ENCODE assay signal across 8 cellular contexts in the genomic region with DNA sequence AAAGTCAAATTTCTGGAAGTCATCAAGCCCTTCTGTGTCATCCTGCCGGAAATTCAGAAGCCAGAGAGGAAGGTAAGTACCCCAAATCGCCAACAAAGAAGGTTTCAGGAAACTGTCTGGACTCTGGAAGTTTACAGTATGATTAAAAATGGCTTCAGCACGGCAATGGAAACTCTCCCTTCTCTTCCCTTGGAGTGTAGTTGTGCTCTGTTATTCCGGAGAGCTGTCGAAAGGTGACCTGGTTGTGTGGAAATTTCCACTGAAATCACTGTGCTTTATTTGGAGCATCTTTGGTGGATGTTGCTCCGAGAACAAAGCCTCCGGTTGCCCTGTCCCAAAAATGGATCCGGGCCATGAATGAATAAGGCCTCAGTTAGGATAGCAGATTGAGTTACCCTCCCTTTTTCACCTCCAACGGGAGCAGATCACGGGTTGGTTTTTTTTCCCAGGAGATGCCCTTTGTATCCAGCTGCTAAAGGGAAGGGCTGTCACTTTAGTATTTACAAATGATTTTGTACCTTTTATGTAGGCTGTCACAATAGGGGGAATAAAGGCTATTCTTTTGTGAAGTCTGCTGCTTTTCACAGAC. TPM values are rescaled to one million over a fixed set of nuclear protein-coding genes. Genes with fewer than 3 reads are reported as not detected.
A peak's percentile ranks its signal among the peaks of the same experiment; 100 is the strongest.
DNase-seq lines count a peak whose midpoint lies in the region; ATAC-seq and TF ChIP-seq lines count a peak whose summit lies in the region.

No MANE protein-coding gene starts in this region.

- peak overlapping the region; percentile 93 for H3K27ac Mint-ChIP-seq in osteocyte (ENCODE audit: unreplicated experiment)

- no peak for ATAC-seq in HG03045 (IDR thresholded peaks at IDR 0.05; ENCODE audit: unreplicated experiment)

- peaks cover 44% of the 10 kb centered on the region for H3K36me3 ChIP-seq in SJCRH30
- H3K36me3 ChIP-seq in esophagus squamous epithelium, result peaks cover 0 to 39% (median 11%) of the 10 kb centered on the region in 3 donors

- TF ChIP-seq CTCF in esophagus squamous epithelium (IDR thresholded peaks at IDR 0.05) (no peak), osteocyte (IDR thresholded peaks at IDR 0.05) (no peak)

- H3K36me3 Mint-ChIP-seq in osteocyte (ENCODE audit: unreplicated experiment), result peaks cover 29% of the 10 kb centered on the region

- peak overlapping the region; percentile 93 for H3K4me3 ChIP-seq in SJCRH30
- H3K4me3 ChIP-seq in esophagus squamous epithelium, result peak overlapping the region; percentile 93 to 98 (median 96)

- H3K9me3 Mint-ChIP-seq in osteocyte (ENCODE audit: unreplicated experiment), result no peaks in the 10 kb centered on the region

- WGBS in esophagus squamous epithelium, 2 donors, result 1 to 5% methylated on average over 9 to 10 of the region's 10 CpGs

- TF ChIP-seq POLR2A in esophagus squamous epithelium (IDR thresholded peaks at IDR 0.05), result no peak

- H3K4me3 Mint-ChIP-seq in osteocyte (ENCODE audit: unreplicated experiment), result peak overlapping the region; percentile 94

- H3K4me1 Mint-ChIP-seq in osteocyte (ENCODE audit: unreplicated experiment), result peaks cover 42% of the 10 kb centered on the region

- H3K9me3 ChIP-seq in SJCRH30 (replicated peaks) (no peaks in the 10 kb centered on the region), esophagus squamous epithelium (no peaks in the 10 kb centered on the region)

- peak overlapping the region; percentile 75 for H3K27ac ChIP-seq in SJCRH30
- H3K27ac ChIP-seq in esophagus squamous epithelium, result peak overlapping the region; percentile 94 to 98 (median 98)

- H3K4me1 ChIP-seq in SJCRH30, result peaks cover 5% of the 10 kb centered on the region; the same call in 1 of the 2 replicates
- peaks cover 25 to 42% (median 27%) of the 10 kb centered on the region in 3 donors for H3K4me1 ChIP-seq in esophagus squamous epithelium

- DNase-seq in DMS53 (lab: John Stamatoyannopoulos, UW) (peak; percentile 35), DMS53 treated with DMSO at 0.1 percent for 48 hours (lab: John Stamatoyannopoulos, UW; ENCODE audit: unreplicated experiment) (no peak), SJCRH30 (peak in 1 of 2 experiments; percentile 34), esophagus squamous epithelium (lab: John Stamatoyannopoulos, UW) (no peak), osteocyte (ENCODE audit: extremely low spot score, unreplicated experiment) (peak; percentile 10), putamen (ENCODE audit: low spot score) (no peak)
- no peak for DNase-seq in stimulated activated CD4-positive, alpha-beta T cell treated with anti-CD3 and anti-CD28 coated beads, Interleukin-4, amount 100 ng/mL, for 1 hour

- H3K27me3 Mint-ChIP-seq in osteocyte (ENCODE audit: unreplicated experiment), result peaks cover 7% of the 10 kb centered on the region

- H3K27me3 ChIP-seq in SJCRH30, result no peaks in the 10 kb centered on the region; the same call in 1 of the 2 replicates
- no peaks in the 10 kb centered on the region for H3K27me3 ChIP-seq in esophagus squamous epithelium

- intact Hi-C loops in esophagus squamous epithelium (cut with DNase I), result no loop called here

RNA-seq across cellular contexts. Expression of a gene that starts 0.7 kb away (rescaled TPM):
- 148 TPM in 2 replicates for total RNA-seq in SJCRH30 (2014; rRNA removed; shearing (Covaris generic))
- total RNA-seq in esophagus squamous epithelium (100 to 1,000 TPM in 3 of 4 donors, 10 to 100 TPM in 1; 99.9 to 183 (median 124) TPM), osteocyte (307 and 310 TPM in 2 replicates)

Comparison
In these comparisons a context has a peak if more than half of its experiments do, and no peak if none do; other contexts are left out.
1. DNase-seq: peak in DMS53 (single experiment) and osteocyte (single experiment); none in DMS53 treated with DMSO at 0.1 percent for 48 hours (single experiment), esophagus squamous epithelium (single experiment), stimulated activated CD4-positive, alpha-beta T cell treated with anti-CD3 and anti-CD28 coated beads, Interleukin-4, amount 100 ng/mL, for 1 hour (single experiment) and putamen (single experiment).